In genomic region chr13:44780586-44781280, GRCh38 we compare ENCODE assay signal across 26 cellular contexts.
"Had no signal": no experiment of that assay in that cellular context is flagged by ENCODE, and none has a peak within 500 bp of the region (broad histone marks: within the 10 kb centered on the region; RNA-seq: fewer than 3 reads in every experiment).

No MANE protein-coding gene starts in this region.

- H3K4me3 ChIP-seq: heart right ventricle, hepatocyte, left ventricle myocardium inferior, lung, neural progenitor cell, ovary, skin epidermis, spleen, thyroid gland, transverse colon, upper lobe of left lung, vagina had no signal

- H3K27me3 ChIP-seq: heart right ventricle, hepatocyte, neural progenitor cell, neutrophil, ovary, thyroid gland, transverse colon, upper lobe of left lung, vagina had no signal

- H3K36me3 ChIP-seq: heart right ventricle, left ventricle myocardium inferior, neural progenitor cell, neutrophil, ovary, spleen, thyroid gland, transverse colon, upper lobe of left lung, vagina had no signal

- H3K9me3 ChIP-seq: neutrophil, ovary, spleen, thyroid gland, transverse colon, upper lobe of left lung, vagina had no signal

- H3K4me1 ChIP-seq: heart right ventricle, left ventricle myocardium inferior, neural progenitor cell, spleen, transverse colon, upper lobe of left lung, vagina had no signal

- DNase-seq: heart right ventricle; islet precursor cell; left colon; left ventricle myocardium inferior; mesendoderm; naive B cell; natural killer cell; nephron progenitor cell; occipital lobe; ovary; retina; right cardiac atrium; spleen; stimulated activated CD4-positive, alpha-beta T cell treated with anti-CD3 and anti-CD28 coated beads, Interleukin-4, amount 100 ng/mL, for 24 hours; stimulated activated naive CD4-positive, alpha-beta T cell treated with Interleukin-2 at 50 U/mL for 16 hours; stimulated activated naive CD8-positive, alpha-beta T cell treated with anti-CD3 and anti-CD28 coated beads, Interleukin-15, amount 100 ng/mL, for 72 hours; substantia nigra; transverse colon; upper lobe of left lung had no signal

- H3K27ac ChIP-seq: heart right ventricle, hepatocyte, left ventricle myocardium inferior, neural progenitor cell, neutrophil, ovary, skin epidermis, spleen, thyroid gland, transverse colon, upper lobe of left lung, vagina had no signal
